ENCODE assay signal across 9 cellular contexts in genomic region chr6:112328826-112329446, GRCh38. TPM values are rescaled to one million over a fixed set of nuclear protein-coding genes. Genes with fewer than 3 reads are reported as not detected.
"Had no signal": no experiment of that assay in that cellular context is flagged by ENCODE, and none has a peak within 500 bp of the region (broad histone marks: within the 10 kb centered on the region; RNA-seq: fewer than 3 reads in every experiment).

No MANE protein-coding gene starts in this region.

RNA-seq across cellular contexts. Expression of gene RFPL4B, which starts 18.2 kb away (rescaled TPM):
- total RNA-seq: activated CD4-positive, alpha-beta memory T cell treated with anti-CD3 and anti-CD28 coated beads, Interleukin-2, amount 10 ng/mL, durations not matched to agents 7 days and 5 days; activated CD4-positive, alpha-beta T cell treated with anti-CD3 and anti-CD28 coated beads for 36 hours; activated CD8-positive, alpha-beta memory T cell treated with anti-CD3 and anti-CD28 coated beads for 36 hours; activated naive CD4-positive, alpha-beta T cell treated with anti-CD3 and anti-CD28 coated beads for 36 hours; activated T-helper 17 cell treated with anti-CD3 and anti-CD28 coated beads, Interleukin-2, amount 50 U/mL, for 72 hours; cardiac muscle cell; Peyer's patch; SJSA1; T-helper 1 cell treated with Interleukin-12 subunit alpha and Interleukin-12 subunit beta and Interleukin-4 antibody, amounts not matched to agents 30 ng/mL and 1 ng/mL, for 36 hours had no signal
- polyA plus RNA-seq: cardiac muscle cell had no signal
